ENCODE assay signal across 14 cellular contexts in the genomic region with DNA sequence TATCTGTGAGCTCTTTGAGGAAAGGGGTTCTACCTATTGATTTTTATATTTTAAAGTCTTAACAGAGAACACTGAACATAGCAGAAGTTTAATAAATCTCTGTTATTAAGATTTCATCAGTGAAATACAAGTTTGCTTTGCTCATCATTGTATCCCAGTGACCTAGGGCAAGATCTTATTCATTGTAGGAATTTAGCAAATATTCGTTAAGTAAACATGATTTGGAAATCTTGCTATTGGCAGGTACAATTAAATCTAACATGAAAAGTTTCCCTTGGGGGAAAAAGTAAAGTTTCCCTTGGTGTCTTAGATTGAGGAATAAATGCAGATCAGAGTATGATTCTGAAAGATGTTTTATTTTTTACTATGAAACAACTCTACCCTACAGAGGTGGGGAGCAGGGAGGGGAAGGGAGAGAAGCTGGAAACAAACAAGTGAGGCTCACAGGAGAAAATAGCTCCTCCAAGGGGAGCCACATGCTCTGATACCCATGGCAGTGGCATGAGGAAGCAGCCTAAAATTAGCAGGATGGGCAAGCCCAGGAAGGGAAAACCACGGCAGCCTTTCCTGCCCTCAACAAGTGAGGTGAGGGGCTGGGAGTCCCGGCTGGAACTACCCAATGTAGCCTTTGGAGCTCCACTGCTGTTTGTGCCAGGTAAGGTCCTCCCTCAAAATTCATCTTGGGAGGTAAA. TPM values are rescaled to one million over a fixed set of nuclear protein-coding genes. Genes with fewer than 3 reads are reported as not detected.
A peak's percentile ranks its signal among the peaks of the same experiment; 100 is the strongest.
DNase-seq lines count a peak whose midpoint lies in the region; FAIRE-seq and TF ChIP-seq lines count a peak whose summit lies in the region.
"Had no signal": no experiment of that assay in that cellular context is flagged by ENCODE, and none has a peak within 500 bp of the region (broad histone marks: within the 10 kb centered on the region; RNA-seq: fewer than 3 reads in every experiment).

No MANE protein-coding gene starts in this region.

- BruUV-seq in endothelial cell of umbilical vein (replicated peaks; lab: Mats Ljungman, UMichigan): no TSS peak

- intact Hi-C loops in endothelial cell of umbilical vein (cut with micrococcal nuclease): no loop called here
- intact Hi-C loops in activated CD4-positive, alpha-beta T cell treated with anti-CD3 and anti-CD28 coated beads, Interleukin-2, amount 10 ng/mL, durations not matched to agents 24 days and 14 days (cut with micrococcal nuclease): no loop called here

- H3K27ac ChIP-seq in C4-2B (peak overlapping the region; percentile 42), HUES48 (ENCODE audit: low read depth, low read length) (peak overlapping the region; percentile 56), endothelial cell of umbilical vein (ENCODE audit: insufficient read depth, low read depth, low read length) (no peak overlapping the region), keratinocyte (ENCODE audit: control insufficient read depth, insufficient read depth, low read length) (no peak overlapping the region)
- H3K27ac ChIP-seq: esophagus muscularis mucosa had no signal

- POLR2A ChIA-PET in endothelial cell of umbilical vein (lab: Charles Lee): no interaction called here
- POLR2A ChIA-PET in activated CD4-positive, alpha-beta T cell treated with anti-CD3 and anti-CD28 coated beads, Interleukin-2, amount 10 ng/mL, durations not matched to agents 7 days and 5 days (lab: Charles Lee): no interaction called here

- dilution Hi-C loops in endothelial cell of umbilical vein (cut with MboI; ENCODE audit: extremely low pct_ligation_motif_present, low sequenced_read_pairs): no loop called here
- dilution Hi-C loops in keratinocyte (cut with MboI; ENCODE audit: extremely low pct_ligation_motif_present, low sequenced_read_pairs): no loop called here

- CTCF ChIA-PET in endothelial cell of umbilical vein (lab: Charles Lee): interaction anchor here (3.9 kb wide), 1 partner anchor 68 kb away, joined by 33 read pairs; no protein-coding TSS in a partner anchor
- CTCF ChIA-PET in activated CD4-positive, alpha-beta T cell treated with anti-CD3 and anti-CD28 coated beads, Interleukin-2, amount 10 ng/mL, durations not matched to agents 7 days and 5 days (lab: Charles Lee): no interaction called here

- H3K4me1 ChIP-seq in HUES48 (ENCODE audit: control insufficient read depth, insufficient read depth, low read length) (peaks cover 34% of the 10 kb centered on the region), endothelial cell of umbilical vein (ENCODE audit: control insufficient read depth, extremely low read depth, insufficient read depth, low read length) (peaks cover 6% of the 10 kb centered on the region), keratinocyte (ENCODE audit: control insufficient read depth, extremely low read depth, insufficient read depth, low read length) (peaks cover 23% of the 10 kb centered on the region)

- H3K27me3 Mint-ChIP-seq in activated CD4-positive, alpha-beta T cell treated with anti-CD3 and anti-CD28 coated beads, Interleukin-2, amount 10 ng/mL, durations not matched to agents 24 days and 14 days: peaks cover 7% of the 10 kb centered on the region
- peaks cover 9% of the 10 kb centered on the region for H3K27me3 Mint-ChIP-seq in activated CD4-positive, alpha-beta T cell treated with anti-CD3 and anti-CD28 coated beads, Interleukin-2, amount 10 ng/mL, durations not matched to agents 7 days and 5 days

- H3K36me3 ChIP-seq in HUES48 (ENCODE audit: control insufficient read depth, insufficient read depth, low read length) (no peaks in the 10 kb centered on the region), endothelial cell of umbilical vein (ENCODE audit: control insufficient read depth in 2 of 2, extremely low read depth in 1 of 2, insufficient read depth in 2 of 2, low read length in 2 of 2) (no peaks in the 10 kb centered on the region), keratinocyte (ENCODE audit: control insufficient read depth in 2 of 2, extremely low read depth in 1 of 2, insufficient read depth in 2 of 2, low read length in 2 of 2) (no peaks in the 10 kb centered on the region)
- H3K36me3 ChIP-seq: esophagus muscularis mucosa had no signal

- no peak overlapping the region for H3K27ac Mint-ChIP-seq in activated CD4-positive, alpha-beta T cell treated with anti-CD3 and anti-CD28 coated beads, Interleukin-2, amount 10 ng/mL, durations not matched to agents 24 days and 14 days
- H3K27ac Mint-ChIP-seq in activated CD4-positive, alpha-beta T cell treated with anti-CD3 and anti-CD28 coated beads, Interleukin-2, amount 10 ng/mL, durations not matched to agents 7 days and 5 days: no peak overlapping the region
- H3K27ac Mint-ChIP-seq: activated T-helper 1 cell treated with anti-CD3 and anti-CD28 coated beads, Interleukin-12 subunit alpha, Interleukin-12 subunit beta, Interleukin-2, Interleukin-4 antibody, amounts not matched to agents 30 ng/mL and 10 ng/mL and 1 ng/mL, durations not matched to agents 14 hours and 24 hours and 36 hours had no signal

- peaks cover 14% of the 10 kb centered on the region for H3K4me1 Mint-ChIP-seq in activated CD4-positive, alpha-beta T cell treated with anti-CD3 and anti-CD28 coated beads, Interleukin-2, amount 10 ng/mL, durations not matched to agents 24 days and 14 days
- peaks cover 10% of the 10 kb centered on the region for H3K4me1 Mint-ChIP-seq in activated CD4-positive, alpha-beta T cell treated with anti-CD3 and anti-CD28 coated beads, Interleukin-2, amount 10 ng/mL, durations not matched to agents 7 days and 5 days

- H3K27me3 ChIP-seq in HUES48 (ENCODE audit: control insufficient read depth, insufficient read depth, low read length) (no peaks in the 10 kb centered on the region), endothelial cell of umbilical vein (ENCODE audit: control insufficient read depth in 2 of 2, insufficient read depth in 2 of 2, low read length in 2 of 2) (no peaks in the 10 kb centered on the region), keratinocyte (ENCODE audit: control insufficient read depth, extremely low read depth, insufficient read depth, low read length) (no peaks in the 10 kb centered on the region)
- H3K27me3 ChIP-seq: esophagus muscularis mucosa had no signal

- H3K79me2 ChIP-seq in endothelial cell of umbilical vein (ENCODE audit: control insufficient read depth, insufficient read depth, low read length): no peaks in the 10 kb centered on the region
- H3K79me2 ChIP-seq in keratinocyte (ENCODE audit: control insufficient read depth, insufficient read depth, low read length): no peaks in the 10 kb centered on the region

- no peaks in the 10 kb centered on the region for H3K36me3 Mint-ChIP-seq in activated CD4-positive, alpha-beta T cell treated with anti-CD3 and anti-CD28 coated beads, Interleukin-2, amount 10 ng/mL, durations not matched to agents 24 days and 14 days (ENCODE audit: low read depth)
- no peaks in the 10 kb centered on the region for H3K36me3 Mint-ChIP-seq in activated CD4-positive, alpha-beta T cell treated with anti-CD3 and anti-CD28 coated beads, Interleukin-2, amount 10 ng/mL, durations not matched to agents 7 days and 5 days (ENCODE audit: low read depth)

- no peak for DNase-seq in endothelial cell of umbilical vein (ENCODE audit: low read depth, low spot score)
- DNase-seq in keratinocyte (ENCODE audit: low read depth, low spot score): no peak
- DNase-seq in activated CD4-positive, alpha-beta T cell treated with anti-CD3 and anti-CD28 coated beads, Interleukin-2, amount 10 ng/mL, durations not matched to agents 24 days and 14 days: no peak
- DNase-seq in activated CD4-positive, alpha-beta T cell treated with anti-CD3 and anti-CD28 coated beads, Interleukin-2, amount 10 ng/mL, durations not matched to agents 7 days and 5 days: no peak
- DNase-seq in OCI-M2 (lab: John Stamatoyannopoulos, UW; ENCODE audit: unreplicated experiment): no peak
- DNase-seq in amniotic stem cell (lab: John Stamatoyannopoulos, UW): no peak
- DNase-seq: NCI-H1694, NCI-H524, RPMI8226 had no signal

- no peak for TF ChIP-seq POLR2A in endothelial cell of umbilical vein (IDR thresholded peaks at IDR 0.05; ENCODE audit: low read depth, low read length)

- H3K4me2 ChIP-seq in endothelial cell of umbilical vein (ENCODE audit: insufficient read depth, low read length) (no peak overlapping the region), keratinocyte (ENCODE audit: control insufficient read depth, extremely low read depth, insufficient read depth, low read depth, low read length) (peak overlapping the region; percentile 44)

- TF ChIP-seq CTCF in C4-2B (conservative IDR thresholded peaks at IDR 0.05) (no peak), endothelial cell of umbilical vein (IDR thresholded peaks at IDR 0.05; ENCODE audit: extremely low read depth in 1 of 2, insufficient read depth in 1 of 2, low read depth in 1 of 2, low read length in 2 of 2) (no peak), keratinocyte (optimal IDR thresholded peaks at IDR 0.05 in 1 of 3, IDR thresholded peaks at IDR 0.05 in 1 of 3, conservative IDR thresholded peaks at IDR 0.05 in 1 of 3; ENCODE audit: extremely low read depth in 1 of 3, insufficient read depth in 2 of 3, low read length in 3 of 3) (no peak)

- H3K9me1 ChIP-seq in endothelial cell of umbilical vein (replicated peaks; ENCODE audit: control insufficient read depth, extremely low read depth, insufficient read depth, low read length) (no peaks in the 10 kb centered on the region), keratinocyte (ENCODE audit: control insufficient read depth, extremely low read depth, insufficient read depth, low read length) (no peaks in the 10 kb centered on the region)

- no peaks in the 10 kb centered on the region for H4K20me1 ChIP-seq in endothelial cell of umbilical vein (replicated peaks; ENCODE audit: control insufficient read depth, extremely low read depth, insufficient read depth, low read length)
- no peaks in the 10 kb centered on the region for H4K20me1 ChIP-seq in keratinocyte (ENCODE audit: control insufficient read depth, extremely low read depth, insufficient read depth, low read length)

- H3K9ac ChIP-seq in HUES48 (ENCODE audit: low read depth, low read length): no peak overlapping the region
- H3K9ac ChIP-seq in endothelial cell of umbilical vein (replicated peaks; ENCODE audit: extremely low read depth, insufficient read depth, low read length): no peak overlapping the region
- no peak overlapping the region for H3K9ac ChIP-seq in keratinocyte (ENCODE audit: control insufficient read depth, extremely low read depth, insufficient read depth, low read length)

- peak overlapping the region; percentile 88 for H2AFZ ChIP-seq in endothelial cell of umbilical vein (ENCODE audit: low read depth, low read length)
- H2AFZ ChIP-seq in keratinocyte (ENCODE audit: control insufficient read depth, low read length): peak overlapping the region; percentile 74

- H3K9me3 ChIP-seq in HUES48 (ENCODE audit: control insufficient read depth, insufficient read depth, low read length) (no peaks in the 10 kb centered on the region), endothelial cell of umbilical vein (replicated peaks; ENCODE audit: control insufficient read depth, insufficient read depth, low read length) (no peaks in the 10 kb centered on the region), keratinocyte (ENCODE audit: control insufficient read depth, low read depth, low read length) (no peaks in the 10 kb centered on the region)
- H3K9me3 ChIP-seq: esophagus muscularis mucosa had no signal

- no peaks in the 10 kb centered on the region for H3K9me3 Mint-ChIP-seq in activated CD4-positive, alpha-beta T cell treated with anti-CD3 and anti-CD28 coated beads, Interleukin-2, amount 10 ng/mL, durations not matched to agents 24 days and 14 days
- no peaks in the 10 kb centered on the region for H3K9me3 Mint-ChIP-seq in activated CD4-positive, alpha-beta T cell treated with anti-CD3 and anti-CD28 coated beads, Interleukin-2, amount 10 ng/mL, durations not matched to agents 7 days and 5 days
- H3K9me3 Mint-ChIP-seq: activated T-helper 1 cell treated with anti-CD3 and anti-CD28 coated beads, Interleukin-12 subunit alpha, Interleukin-12 subunit beta, Interleukin-2, Interleukin-4 antibody, amounts not matched to agents 30 ng/mL and 10 ng/mL and 1 ng/mL, durations not matched to agents 14 hours and 24 hours and 36 hours had no signal

- FAIRE-seq in endothelial cell of umbilical vein (lab: Jason Lieb, UNC) (no peak), keratinocyte (lab: Jason Lieb, UNC) (peak; percentile 65)

- H3K4me3 Mint-ChIP-seq in activated CD4-positive, alpha-beta T cell treated with anti-CD3 and anti-CD28 coated beads, Interleukin-2, amount 10 ng/mL, durations not matched to agents 24 days and 14 days: no peak overlapping the region
- no peak overlapping the region for H3K4me3 Mint-ChIP-seq in activated CD4-positive, alpha-beta T cell treated with anti-CD3 and anti-CD28 coated beads, Interleukin-2, amount 10 ng/mL, durations not matched to agents 7 days and 5 days
- H3K4me3 Mint-ChIP-seq: activated T-helper 1 cell treated with anti-CD3 and anti-CD28 coated beads, Interleukin-12 subunit alpha, Interleukin-12 subunit beta, Interleukin-2, Interleukin-4 antibody, amounts not matched to agents 30 ng/mL and 10 ng/mL and 1 ng/mL, durations not matched to agents 14 hours and 24 hours and 36 hours had no signal

- H3K4me3 ChIP-seq in HUES48 (ENCODE audit: low read depth, low read length): no peak overlapping the region
- no peak overlapping the region for H3K4me3 ChIP-seq in endothelial cell of umbilical vein (replicated peaks in 1 of 3; ENCODE audit: insufficient read depth in 1 of 3, low read depth in 1 of 3, low read length in 3 of 3)
- no peak overlapping the region for H3K4me3 ChIP-seq in keratinocyte (ENCODE audit: control insufficient read depth in 2 of 3, extremely low read depth in 1 of 3, insufficient read depth in 2 of 3, low read depth in 1 of 3, low read length in 3 of 3)
- H3K4me3 ChIP-seq: esophagus muscularis mucosa had no signal

RNA-seq across cellular contexts. Expression of a gene that starts 12.4 kb away (rescaled TPM):
- 68.7 and 73.7 TPM in 2 replicates for total RNA-seq in endothelial cell of umbilical vein
- 8.0 and 10.6 TPM in 2 replicates for polyA plus RNA-seq in endothelial cell of umbilical vein
- 10.3 and 10.6 TPM in 2 replicates for polyA plus RNA-seq in endothelial cell of umbilical vein (2011; cell fraction: cytosol; rRNA removed)
- 39.8 and 54.7 TPM in 2 replicates for polyA plus RNA-seq in endothelial cell of umbilical vein (2011; cell fraction: nucleus; rRNA removed)
- polyA plus RNA-seq in endothelial cell of umbilical vein (2012): 35.2 and 47.5 TPM in 2 replicates
- polyA minus RNA-seq in endothelial cell of umbilical vein: 27.4 and 33.2 TPM in 2 replicates
- 27.0 TPM for polyA minus RNA-seq in endothelial cell of umbilical vein (2011; cell fraction: cytosol; rRNA and poly(A)+ RNA removed)
- 66.6 and 107 TPM in 2 replicates for polyA minus RNA-seq in endothelial cell of umbilical vein (2011; cell fraction: nucleus; rRNA and poly(A)+ RNA removed)
- polyA plus RNA-seq in keratinocyte: 28.0 to 42.9 TPM (median 29.6 TPM) in 3 replicates
- 66.0 TPM for polyA plus RNA-seq in keratinocyte (2011; ENCODE audit: low read depth)
- polyA plus RNA-seq in keratinocyte (2011; cell fraction: cytosol; rRNA removed): 16.2 and 32.2 TPM in 2 replicates
- 51.5 and 70.2 TPM in 2 replicates for polyA plus RNA-seq in keratinocyte (2011; cell fraction: nucleus; rRNA removed)
- 34.8 and 51.8 TPM in 2 replicates for polyA plus RNA-seq in keratinocyte (2012; ENCODE audit: low replicate concordance)
- polyA minus RNA-seq in keratinocyte: 8.4 to 64.9 TPM (median 32.8 TPM) in 3 replicates
- 23.8 TPM for polyA minus RNA-seq in keratinocyte (2011; cell fraction: cytosol; rRNA and poly(A)+ RNA removed)
- 66.9 and 132 TPM in 2 replicates for polyA minus RNA-seq in keratinocyte (2011; cell fraction: nucleus; rRNA and poly(A)+ RNA removed)
- total RNA-seq in activated CD4-positive, alpha-beta T cell treated with anti-CD3 and anti-CD28 coated beads, Interleukin-2, amount 10 ng/mL, durations not matched to agents 24 days and 14 days: 45.2 and 49.1 TPM in 2 replicates
- 10 to 100 TPM; 53.8 to 58.3 TPM for total RNA-seq in activated CD4-positive, alpha-beta T cell treated with anti-CD3 and anti-CD28 coated beads, Interleukin-2, amount 10 ng/mL, durations not matched to agents 7 days and 5 days

RNA-seq across cellular contexts. Expression of a gene that starts 21.8 kb away (rescaled TPM):
- total RNA-seq in endothelial cell of umbilical vein: not detected in 2 replicates
- 0.01 TPM in 1 of 2 replicates, not detected in the other for polyA plus RNA-seq in endothelial cell of umbilical vein
- 0.03 TPM in 2 replicates for polyA plus RNA-seq in endothelial cell of umbilical vein (2011; cell fraction: cytosol; rRNA removed)
- polyA plus RNA-seq in endothelial cell of umbilical vein (2011; cell fraction: nucleus; rRNA removed): 0.03 and 0.04 TPM in 2 replicates
- 0.07 and 0.23 TPM in 2 replicates for polyA plus RNA-seq in endothelial cell of umbilical vein (2012)
- 0.04 TPM in 1 of 2 replicates, not detected in the other for polyA minus RNA-seq in endothelial cell of umbilical vein
- 46.0 TPM for polyA minus RNA-seq in endothelial cell of umbilical vein (2011; cell fraction: cytosol; rRNA and poly(A)+ RNA removed)
- polyA minus RNA-seq in endothelial cell of umbilical vein (2011; cell fraction: nucleus; rRNA and poly(A)+ RNA removed): 0.10 TPM in 1 of 2 replicates, not detected in the other
- 0.42 to 1.0 TPM (median 0.54 TPM) in 3 replicates for polyA plus RNA-seq in keratinocyte
- polyA plus RNA-seq in keratinocyte (2011; ENCODE audit: low read depth): 0.71 TPM
- polyA plus RNA-seq in keratinocyte (2011; cell fraction: cytosol; rRNA removed): 1.0 and 1.5 TPM in 2 replicates
- polyA plus RNA-seq in keratinocyte (2011; cell fraction: nucleus; rRNA removed): 2.9 and 3.2 TPM in 2 replicates
- 0.38 and 0.79 TPM in 2 replicates for polyA plus RNA-seq in keratinocyte (2012; ENCODE audit: low replicate concordance)
- polyA minus RNA-seq in keratinocyte: 0.56 to 1.9 TPM (median 0.58 TPM) in 3 replicates
- 1.2 TPM for polyA minus RNA-seq in keratinocyte (2011; cell fraction: cytosol; rRNA and poly(A)+ RNA removed)
- 2.1 and 3.6 TPM in 2 replicates for polyA minus RNA-seq in keratinocyte (2011; cell fraction: nucleus; rRNA and poly(A)+ RNA removed)
- total RNA-seq in activated CD4-positive, alpha-beta T cell treated with anti-CD3 and anti-CD28 coated beads, Interleukin-2, amount 10 ng/mL, durations not matched to agents 24 days and 14 days: not detected in 2 replicates
- total RNA-seq in activated CD4-positive, alpha-beta T cell treated with anti-CD3 and anti-CD28 coated beads, Interleukin-2, amount 10 ng/mL, durations not matched to agents 7 days and 5 days: not detected
- total RNA-seq: activated T-helper 1 cell treated with anti-CD3 and anti-CD28 coated beads, Interleukin-12 subunit alpha, Interleukin-12 subunit beta, Interleukin-2, Interleukin-4 antibody, amounts not matched to agents 30 ng/mL and 10 ng/mL and 1 ng/mL, durations not matched to agents 14 hours and 24 hours and 36 hours; mononuclear cell had no signal

Comparison
In these comparisons a context has a peak if more than half of its experiments do, and no peak if none do; other contexts are left out.
1. H3K27ac ChIP-seq: peak in C4-2B (single experiment) and HUES48 (single experiment); none in endothelial cell of umbilical vein (single experiment) and keratinocyte (single experiment).